In the genomic region with DNA sequence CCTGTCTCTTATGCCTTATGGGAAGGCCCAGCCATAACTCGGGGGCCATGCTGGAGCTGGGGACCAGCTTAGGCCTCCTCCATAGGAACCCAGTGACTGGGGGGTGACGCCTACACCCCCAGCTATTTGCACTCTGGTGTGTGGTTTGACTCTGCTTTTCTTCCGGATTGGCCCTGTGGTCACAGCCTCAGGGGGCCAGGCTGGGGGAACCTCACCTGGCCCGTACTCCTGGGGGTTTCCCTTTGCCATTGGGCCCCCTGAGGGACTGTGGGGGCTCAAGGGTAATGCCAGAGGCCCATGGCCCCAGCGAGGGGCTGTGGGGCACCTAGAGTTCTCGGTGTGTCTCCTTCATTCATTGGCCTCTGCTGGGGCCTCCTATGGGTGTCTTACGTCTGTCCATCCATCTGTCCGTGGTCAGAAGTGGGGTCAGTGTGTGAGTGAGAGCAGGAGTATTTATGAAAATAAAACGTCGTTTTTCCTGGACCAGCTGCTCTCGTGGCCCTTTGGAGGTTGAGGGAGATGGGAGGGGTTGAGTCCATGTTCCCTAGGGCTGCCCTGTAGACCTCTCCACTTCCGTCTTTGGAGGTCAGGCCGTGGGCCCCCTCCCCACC, we compare ENCODE assay signal across 8 cellular contexts. TPM values are rescaled to one million over a fixed set of nuclear protein-coding genes. Genes with fewer than 3 reads are reported as not detected.
DNase-seq lines count a peak whose midpoint lies in the region; ATAC-seq lines count a peak whose summit lies in the region.

No MANE protein-coding gene starts in this region.

- H3K27ac ChIP-seq in CD4-positive, alpha-beta memory T cell (ENCODE audit: low read depth, low read length): peak overlapping the region; percentile 72
- H3K27ac ChIP-seq in muscle layer of duodenum (ENCODE audit: low read length): peak overlapping the region; percentile 76

- peaks cover 40 to 76% (median 60%) of the 10 kb centered on the region in 4 donors for H3K4me1 Mint-ChIP-seq in CD4-positive, alpha-beta memory T cell
- peaks cover 66% of the 10 kb centered on the region for H3K4me1 Mint-ChIP-seq in activated naive CD8-positive, alpha-beta T cell treated with anti-CD3 and anti-CD28 coated beads for 36 hours

- POLR2A ChIA-PET in CD4-positive, alpha-beta memory T cell (lab: Charles Lee; ENCODE audit: partially characterized antibody): interaction anchor here (1.1 to 12.8 kb wide), 11 partner anchors 7 to 148 kb away, joined by 3 to 247 read pairs (median 15); partner anchors contain the start of genes GGA1, LGALS1, NOL12 and PDXP

- H3K27ac Mint-ChIP-seq in CD4-positive, alpha-beta memory T cell: peak overlapping the region; percentile 87 to 96 (median 95)
- peak overlapping the region; percentile 92 for H3K27ac Mint-ChIP-seq in activated naive CD8-positive, alpha-beta T cell treated with anti-CD3 and anti-CD28 coated beads for 36 hours

- H3K27me3 ChIP-seq in CD4-positive, alpha-beta memory T cell (ENCODE audit: insufficient read depth, low read length): no peaks in the 10 kb centered on the region
- H3K27me3 ChIP-seq in muscle layer of duodenum (ENCODE audit: low read depth, low read length): no peaks in the 10 kb centered on the region

- no peaks in the 10 kb centered on the region for H3K9me3 Mint-ChIP-seq in CD4-positive, alpha-beta memory T cell
- H3K9me3 Mint-ChIP-seq in activated naive CD8-positive, alpha-beta T cell treated with anti-CD3 and anti-CD28 coated beads for 36 hours: no peaks in the 10 kb centered on the region

- peak overlapping the region; percentile 10 to 81 (median 70) for H3K4me3 Mint-ChIP-seq in CD4-positive, alpha-beta memory T cell
- peak overlapping the region; percentile 63 for H3K4me3 Mint-ChIP-seq in activated naive CD8-positive, alpha-beta T cell treated with anti-CD3 and anti-CD28 coated beads for 36 hours

- peak; percentile 32 to 74 (median 38) for DNase-seq in CD4-positive, alpha-beta memory T cell
- peak; percentile 81 for DNase-seq in activated naive CD8-positive, alpha-beta T cell treated with anti-CD3 and anti-CD28 coated beads for 36 hours
- DNase-seq in HUDEP-2 (lab: John Stamatoyannopoulos, UW; ENCODE audit: unreplicated experiment in 76 of 76): no peak
- DNase-seq in HuH-7.5 (ENCODE audit: low spot score): no peak
- DNase-seq in DMS 273 treated with DMSO at 0.1 percent for 48 hours (lab: John Stamatoyannopoulos, UW): no peak

- H3K4me1 ChIP-seq in CD4-positive, alpha-beta memory T cell (ENCODE audit: insufficient read depth, low read length): peaks cover 72% of the 10 kb centered on the region
- H3K4me1 ChIP-seq in muscle layer of duodenum (ENCODE audit: control insufficient read depth in 1 of 2, insufficient read depth in 2 of 2, low read length in 2 of 2): peaks cover 33 to 34% of the 10 kb centered on the region in 2 donors

- intact Hi-C loops in CD4-positive, alpha-beta memory T cell (cut with micrococcal nuclease): loop anchor here (1.0 to 10.0 kb wide), 2 partner anchors 10 to 212 kb away; partner anchors contain the start of genes ANKRD54 and EIF3L

- peak; percentile 64 for ATAC-seq in GM19395 (IDR thresholded peaks at IDR 0.05; ENCODE audit: unreplicated experiment)
- ATAC-seq in HG03439 (IDR thresholded peaks at IDR 0.05; ENCODE audit: unreplicated experiment): peak; percentile 48

- CTCF ChIA-PET in CD4-positive, alpha-beta memory T cell (lab: Charles Lee; ENCODE audit: partially characterized antibody): interaction anchor here (1.3 to 22.8 kb wide), 7 partner anchors 6 to 230 kb away, joined by 3 to 558 read pairs (median 75); partner anchors contain the start of genes GGA1, LGALS1, NOL12 and PDXP

- no peaks in the 10 kb centered on the region for H3K27me3 Mint-ChIP-seq in CD4-positive, alpha-beta memory T cell
- H3K27me3 Mint-ChIP-seq in activated naive CD8-positive, alpha-beta T cell treated with anti-CD3 and anti-CD28 coated beads for 36 hours: no peaks in the 10 kb centered on the region

- peaks cover 4% of the 10 kb centered on the region for H3K36me3 ChIP-seq in CD4-positive, alpha-beta memory T cell (ENCODE audit: insufficient read depth, low read length)
- peaks cover 5 to 36% of the 10 kb centered on the region in 2 donors for H3K36me3 ChIP-seq in muscle layer of duodenum (ENCODE audit: control insufficient read depth in 1 of 2, insufficient read depth in 2 of 2, low read length in 2 of 2)

- H3K36me3 Mint-ChIP-seq in CD4-positive, alpha-beta memory T cell: peaks cover 0 to 19% of the 10 kb centered on the region in 2 donors
- peaks cover 8% of the 10 kb centered on the region for H3K36me3 Mint-ChIP-seq in activated naive CD8-positive, alpha-beta T cell treated with anti-CD3 and anti-CD28 coated beads for 36 hours

- H3K4me3 ChIP-seq in CD4-positive, alpha-beta memory T cell (ENCODE audit: low read length in 2 of 2): peak overlapping the region in 1 of 2 donors; percentile 16
- H3K4me3 ChIP-seq in muscle layer of duodenum (ENCODE audit: low read depth in 1 of 2, low read length in 2 of 2): peak overlapping the region in 1 of 2 donors; percentile 41

- no peaks in the 10 kb centered on the region for H3K9me3 ChIP-seq in CD4-positive, alpha-beta memory T cell (ENCODE audit: control insufficient read depth in 1 of 2, low read length in 2 of 2)
- no peaks in the 10 kb centered on the region for H3K9me3 ChIP-seq in muscle layer of duodenum (ENCODE audit: control insufficient read depth in 1 of 2, low read length in 2 of 2)

RNA-seq across cellular contexts. Expression of gene SH3BP1, which starts 6.3 kb away (rescaled TPM):
- 10 to 100 TPM; 84.0 to 89.2 TPM for total RNA-seq in CD4-positive, alpha-beta memory T cell
- polyA plus RNA-seq in CD4-positive, alpha-beta memory T cell: 10 to 100 TPM; 17.6 to 30.3 TPM
- 100 to 1,000 TPM in 1 of 2 experiments, 10 to 100 TPM in 1; 90.8 to 103 TPM for total RNA-seq in activated naive CD8-positive, alpha-beta T cell treated with anti-CD3 and anti-CD28 coated beads for 36 hours

RNA-seq across cellular contexts. Expression of gene GGA1, which starts 24.6 kb away (rescaled TPM):
- total RNA-seq in CD4-positive, alpha-beta memory T cell: 100 to 1,000 TPM; 108 to 109 TPM
- polyA plus RNA-seq in CD4-positive, alpha-beta memory T cell: 10 to 100 TPM; 16.3 to 26.7 TPM
- 10 to 100 TPM; 56.3 to 61.9 TPM for total RNA-seq in activated naive CD8-positive, alpha-beta T cell treated with anti-CD3 and anti-CD28 coated beads for 36 hours

RNA-seq across cellular contexts. Expression of gene PDXP, which starts 25.3 kb away (rescaled TPM):
- 1 to 10 TPM; 7.3 to 9.8 TPM for total RNA-seq in CD4-positive, alpha-beta memory T cell
- polyA plus RNA-seq in CD4-positive, alpha-beta memory T cell: 1 to 10 TPM in 1 of 2 donors, under 1 TPM in 1; 0.38 to 7.1 TPM
- total RNA-seq in activated naive CD8-positive, alpha-beta T cell treated with anti-CD3 and anti-CD28 coated beads for 36 hours: 10 to 100 TPM; 41.4 to 42.5 TPM

RNA-seq across cellular contexts. Expression of gene LGALS1, which starts 42.2 kb away (rescaled TPM):
- total RNA-seq in CD4-positive, alpha-beta memory T cell: 10 to 100 TPM; 64.8 to 68.7 TPM
- polyA plus RNA-seq in CD4-positive, alpha-beta memory T cell: 100 to 1,000 TPM; 315 to 358 TPM
- 100 to 1,000 TPM; 166 to 171 TPM for total RNA-seq in activated naive CD8-positive, alpha-beta T cell treated with anti-CD3 and anti-CD28 coated beads for 36 hours

RNA-seq across cellular contexts. Expression of gene NOL12, which starts 53.0 kb away (rescaled TPM):
- total RNA-seq in CD4-positive, alpha-beta memory T cell: 10 to 100 TPM; 50.3 to 52.0 TPM
- polyA plus RNA-seq in CD4-positive, alpha-beta memory T cell: 10 to 100 TPM; 38.8 to 51.6 TPM
- 10 to 100 TPM; 50.0 to 50.8 TPM for total RNA-seq in activated naive CD8-positive, alpha-beta T cell treated with anti-CD3 and anti-CD28 coated beads for 36 hours

Comparison
In these comparisons a context has a peak if more than half of its experiments do, and no peak if none do; other contexts are left out.
1. DNase-seq: peak in CD4-positive, alpha-beta memory T cell (5 of 5) and activated naive CD8-positive, alpha-beta T cell treated with anti-CD3 and anti-CD28 coated beads for 36 hours (single experiment); none in HUDEP-2 (0 of 76), HuH-7.5 (single experiment) and DMS 273 treated with DMSO at 0.1 percent for 48 hours (single experiment).